Comparison of ENCODE assay signal across 8 cellular contexts in the genomic region with DNA sequence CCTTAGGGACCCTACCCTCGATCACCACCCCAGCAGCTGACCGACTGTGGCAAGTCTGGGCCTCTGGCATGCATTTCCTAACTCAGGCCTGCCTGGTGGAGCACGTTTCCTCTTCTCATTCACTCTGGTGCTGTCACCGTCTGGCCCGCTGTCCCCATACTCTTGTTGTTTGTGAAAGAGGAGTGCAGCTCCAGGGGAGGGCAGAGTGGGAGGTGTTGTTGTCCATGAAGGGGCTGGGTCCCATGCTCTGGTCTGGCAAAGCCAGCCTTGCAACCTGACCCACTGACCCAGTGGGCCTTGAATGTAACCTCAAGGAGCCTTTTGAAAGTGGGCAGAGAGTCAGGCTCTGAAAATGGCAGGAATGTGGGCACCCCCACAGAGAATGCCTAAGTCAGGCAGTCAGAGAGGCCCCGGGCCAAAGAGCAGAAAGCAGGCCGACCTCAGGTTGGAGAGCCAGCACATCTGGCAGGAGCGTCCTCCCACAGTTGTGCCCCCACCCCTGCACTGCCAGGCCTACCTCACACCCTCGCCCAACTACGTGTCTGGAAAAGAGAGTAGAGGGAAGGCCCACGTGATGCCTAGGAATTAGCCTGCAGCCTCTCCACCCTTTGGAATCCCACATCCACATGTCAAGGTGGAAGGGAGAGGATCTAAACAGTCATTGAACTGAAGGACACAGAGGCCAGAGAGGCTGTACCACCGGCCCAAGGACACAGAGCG.
DNase-seq lines count a peak whose midpoint lies in the region; ATAC-seq lines count a peak whose summit lies in the region.

No MANE protein-coding gene starts in this region.

- H3K4me3 Mint-ChIP-seq in memory B cell = peak overlapping the region; percentile 74

- H3K9me3 Mint-ChIP-seq in memory B cell = no peaks in the 10 kb centered on the region

- peaks cover 12% of the 10 kb centered on the region for H3K36me3 Mint-ChIP-seq in memory B cell

- H3K4me1 Mint-ChIP-seq in memory B cell = peaks cover 80% of the 10 kb centered on the region

- no peaks in the 10 kb centered on the region for H3K27me3 Mint-ChIP-seq in memory B cell

- DNase-seq in Ammon's horn (ENCODE audit: low spot score) (peak; percentile 84), HS-5 (ENCODE audit: low read depth) (peak; percentile 92), astrocyte of the hippocampus (ENCODE audit: low read depth, low spot score) (peak; percentile 80), memory B cell (ENCODE audit: low spot score in 2 of 2) (no peak), D341Med (ENCODE audit: low spot score) (no peak), 8988T (no peak)

- peak overlapping the region; percentile 87 for H3K27ac Mint-ChIP-seq in memory B cell

- peak; percentile 45 for ATAC-seq in memory B cell (ENCODE audit: low read depth)
- no peak for ATAC-seq in HG02981 (IDR thresholded peaks at IDR 0.05; ENCODE audit: unreplicated experiment)
- ATAC-seq in GM19455 (IDR thresholded peaks at IDR 0.05; ENCODE audit: unreplicated experiment) = no peak

Comparison
In these comparisons a context has a peak if more than half of its experiments do, and no peak if none do; other contexts are left out.
1. DNase-seq: peak in Ammon's horn (single experiment), HS-5 (single experiment) and astrocyte of the hippocampus (single experiment); none in memory B cell (0 of 2), D341Med (single experiment) and 8988T (single experiment).